In genomic region chr3:188349963-188350332, GRCh38 we compare ENCODE assay signal across 17 cellular contexts.
DNase-seq lines count a peak whose midpoint lies in the region; ATAC-seq and TF ChIP-seq lines count a peak whose summit lies in the region.
"Had no signal": no experiment of that assay in that cellular context is flagged by ENCODE, and none has a peak within 500 bp of the region (broad histone marks: within the 10 kb centered on the region; RNA-seq: fewer than 3 reads in every experiment).

No MANE protein-coding gene starts in this region.

- ATAC-seq in heart left ventricle (no peak), left cardiac atrium (no peak), upper lobe of right lung (peak; percentile 24)
- ATAC-seq: foreskin keratinocyte had no signal

- no peak for TF ChIP-seq EP300 in transverse colon (IDR thresholded peaks at IDR 0.05; ENCODE audit: low read depth)

- H3K36me3 ChIP-seq in heart left ventricle: no peaks in the 10 kb centered on the region
- no peaks in the 10 kb centered on the region for H3K36me3 ChIP-seq in osteoblast (ENCODE audit: insufficient read depth, low read length)
- H3K36me3 ChIP-seq in upper lobe of right lung: no peaks in the 10 kb centered on the region
- H3K36me3 ChIP-seq in transverse colon: no peaks in the 10 kb centered on the region
- H3K36me3 ChIP-seq: ovary had no signal

- H3K9me3 ChIP-seq in heart left ventricle (no peaks in the 10 kb centered on the region), osteoblast (ENCODE audit: low read depth, low read length) (no peaks in the 10 kb centered on the region), upper lobe of right lung (no peaks in the 10 kb centered on the region), transverse colon (no peaks in the 10 kb centered on the region)
- H3K9me3 ChIP-seq: ovary had no signal

- in situ Hi-C loops in transverse colon (cut with MboI; ENCODE audit: low pct_ligation_motif_present in 1 of 4, low pct_unique_long_range_greater_than_20kb in 1 of 4, low sequenced_read_pairs in 3 of 4): no loop called here

- TF ChIP-seq POLR2A in heart left ventricle (IDR thresholded peaks at IDR 0.05) (no peak), transverse colon (IDR thresholded peaks at IDR 0.05) (no peak)

- H3K4me1 ChIP-seq in heart left ventricle (peaks cover 0 to 54% (median 39%) of the 10 kb centered on the region in 12 donors), osteoblast (ENCODE audit: insufficient read depth, low read length) (peaks cover 28% of the 10 kb centered on the region), upper lobe of right lung (peaks cover 18% of the 10 kb centered on the region), transverse colon (peaks cover 4 to 36% (median 23%) of the 10 kb centered on the region in 4 donors)

- peaks cover 48% of the 10 kb centered on the region for H3K79me2 ChIP-seq in osteoblast (ENCODE audit: insufficient read depth, low read length)

- H3K4me2 ChIP-seq in osteoblast (ENCODE audit: insufficient read depth, low read length): no peak overlapping the region

- H3K4me3 ChIP-seq in heart left ventricle (no peak overlapping the region), osteoblast (ENCODE audit: insufficient read depth, low read length) (no peak overlapping the region), upper lobe of right lung (no peak overlapping the region), transverse colon (no peak overlapping the region)
- H3K4me3 ChIP-seq: ovary had no signal

- WGBS in heart left ventricle, 4 donors: 41 to 57% (median 54%) methylated on average over 4 of the region's 4 CpGs
- 59 to 73% methylated on average over 4 of the region's 4 CpGs for WGBS in transverse colon (ENCODE audit: low coverage in 1 of 2), 2 donors

- TF ChIP-seq CTCF in heart left ventricle (IDR thresholded peaks at IDR 0.05): no peak
- no peak for TF ChIP-seq CTCF in osteoblast (IDR thresholded peaks at IDR 0.05; ENCODE audit: extremely low read depth, low read depth, low read length)
- TF ChIP-seq CTCF in upper lobe of right lung (IDR thresholded peaks at IDR 0.05): no peak
- TF ChIP-seq CTCF in transverse colon (IDR thresholded peaks at IDR 0.05): no peak

- H4K20me1 ChIP-seq in osteoblast (ENCODE audit: insufficient read depth, low read length): peaks cover 24% of the 10 kb centered on the region

- H2AFZ ChIP-seq in osteoblast (ENCODE audit: low read length): no peak overlapping the region

- H3K27ac ChIP-seq in heart left ventricle (peak overlapping the region in 10 of 12 donors; percentile 18 to 77 (median 65)), epithelial cell of prostate (peak overlapping the region; percentile 74), osteoblast (ENCODE audit: low read depth, low read length) (peak overlapping the region; percentile 88), upper lobe of right lung (no peak overlapping the region), transverse colon (peak overlapping the region in 1 of 4 donors; percentile 60)
- H3K27ac ChIP-seq: foreskin keratinocyte had no signal

- DNase-seq in heart left ventricle (no peak), left cardiac atrium (no peak), epithelial cell of prostate (ENCODE audit: low read depth, low spot score) (no peak), osteoblast (ENCODE audit: insufficient read length, low spot score, missing footprints) (no peak), upper lobe of right lung (no peak), NCI-H1436 treated with DMSO at 0.1 percent for 48 hours (lab: John Stamatoyannopoulos, UW) (no peak), activated T-cell treated with anti-CD3 and anti-CD28 coated beads for 4 hours (no peak), transverse colon (no peak)
- DNase-seq: activated CD4-positive, alpha-beta T cell treated with anti-CD3 and anti-CD28 coated beads, Interleukin-2, amount 50 U/mL, for 1 hour; activated naive CD8-positive, alpha-beta T cell treated with anti-CD3 and anti-CD28 coated beads for 36 hours; activated T-cell treated with anti-CD3 and anti-CD28 coated beads, Interleukin-2, amount 50 U/mL, for 1 hour; CD4-positive, alpha-beta T cell; immature natural killer cell; NCI-H1694 treated with DMSO at 0.1 percent for 48 hours; NCI-H510A treated with DMSO at 0.1 percent for 48 hours had no signal

- intact Hi-C loops in heart left ventricle (cut with DNase I) (loop anchor here in 6 of 10 donors (5.0 to 10.0 kb wide), 9 partner anchors 42 to 608 kb away; partner anchors contain the start of gene BCL6 (in 2 of the 6)), left cardiac atrium (cut with DNase I) (loop anchor here (10.0 kb wide), 3 partner anchors 195 to 605 kb away; partner anchors contain the start of genes BCL6 (in 2 of the 2) and LPP (in 1 of the 2)), upper lobe of right lung (cut with DNase I) (no loop called here), transverse colon (cut with DNase I; ENCODE audit: low total_unique reads) (no loop called here)

- H3K27me3 ChIP-seq in heart left ventricle: no peaks in the 10 kb centered on the region
- H3K27me3 ChIP-seq in osteoblast (ENCODE audit: insufficient read depth, low read length): no peaks in the 10 kb centered on the region
- no peaks in the 10 kb centered on the region for H3K27me3 ChIP-seq in upper lobe of right lung
- no peaks in the 10 kb centered on the region for H3K27me3 ChIP-seq in transverse colon
- H3K27me3 ChIP-seq: foreskin keratinocyte, ovary had no signal

Comparison
In these comparisons a context has a peak if more than half of its experiments do, and no peak if none do; other contexts are left out.
1. intact Hi-C loops: an anchor here in heart left ventricle (5.0 to 10.0 kb wide) and left cardiac atrium (10.0 kb wide); none called in upper lobe of right lung and transverse colon.